Comparison of ENCODE assay signal across 8 cellular contexts in the genomic region with DNA sequence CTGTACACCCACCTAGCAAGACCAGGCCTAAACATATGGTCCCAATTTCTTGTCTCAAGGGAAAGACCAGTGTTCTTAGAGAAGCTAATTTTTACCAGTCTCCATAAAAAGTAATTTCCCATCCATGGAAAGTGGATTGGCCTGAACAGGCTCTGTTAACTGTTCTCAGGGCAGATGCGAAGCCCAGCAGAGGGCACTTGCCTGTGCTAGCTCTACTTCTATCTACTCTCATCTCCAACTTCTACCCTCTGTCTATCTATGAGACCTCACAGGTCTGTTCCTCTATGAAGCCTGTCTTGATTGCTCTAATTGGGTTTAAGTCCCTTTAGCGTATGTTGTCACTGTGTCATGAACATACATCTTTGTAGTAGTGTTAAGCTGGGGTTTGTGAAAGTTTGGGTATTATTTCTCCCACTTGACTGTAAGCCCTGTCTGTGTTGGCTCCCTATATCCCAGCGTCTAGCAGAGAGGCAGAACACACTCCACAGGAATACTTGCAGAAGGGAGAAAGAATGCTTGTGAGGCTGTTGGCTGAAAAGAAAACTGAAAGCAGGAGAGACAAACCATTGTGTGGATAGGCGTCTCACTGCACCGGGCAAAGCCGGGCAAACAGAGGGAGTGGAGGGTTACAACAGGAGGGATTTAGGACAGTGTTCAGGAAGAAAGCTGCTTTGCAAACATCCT.
DNase-seq lines count a peak whose midpoint lies in the region; ATAC-seq and TF ChIP-seq lines count a peak whose summit lies in the region.

No MANE protein-coding gene starts in this region.

- H3K79me2 ChIP-seq in hepatocyte: no peaks in the 10 kb centered on the region

- H3K36me3 Mint-ChIP-seq in activated T-helper 1 cell treated with anti-CD3 and anti-CD28 coated beads, Interleukin-12 subunit alpha, Interleukin-12 subunit beta, Interleukin-2, Interleukin-4 antibody, amounts not matched to agents 30 ng/mL and 10 ng/mL and 1 ng/mL, durations not matched to agents 14 hours and 24 hours and 36 hours (ENCODE audit: low read depth): no peaks in the 10 kb centered on the region

- DNase-seq in GM12865 (ENCODE audit: low read depth) (peak; percentile 11), hepatocyte (ENCODE audit: low spot score) (peak; percentile 58), spleen (no peak), NCI-H226 (no peak)
- no peak for DNase-seq in activated T-helper 1 cell treated with anti-CD3 and anti-CD28 coated beads, Interleukin-12 subunit alpha, Interleukin-12 subunit beta, Interleukin-2, Interleukin-4 antibody, amounts not matched to agents 30 ng/mL and 10 ng/mL and 1 ng/mL, durations not matched to agents 14 hours and 24 hours and 36 hours (ENCODE audit: low spot score)

- H3K4me3 ChIP-seq in GM12865 (ENCODE audit: low read depth, low read length): peak overlapping the region; percentile 17; the same call in 1 of the 2 replicates
- H3K4me3 ChIP-seq in hepatocyte: peak overlapping the region; percentile 10
- peak overlapping the region in 1 of 8 donors; percentile 29 for H3K4me3 ChIP-seq in spleen

- H3K27me3 Mint-ChIP-seq in activated T-helper 1 cell treated with anti-CD3 and anti-CD28 coated beads, Interleukin-12 subunit alpha, Interleukin-12 subunit beta, Interleukin-2, Interleukin-4 antibody, amounts not matched to agents 30 ng/mL and 10 ng/mL and 1 ng/mL, durations not matched to agents 14 hours and 24 hours and 36 hours (ENCODE audit: insufficient read depth): no peaks in the 10 kb centered on the region

- H3K27ac ChIP-seq in hepatocyte (peak overlapping the region; percentile 94), spleen (peak overlapping the region in 7 of 8 donors; percentile 21 to 79 (median 52))

- no peaks in the 10 kb centered on the region for H3K9me2 ChIP-seq in hepatocyte (replicated peaks; ENCODE audit: insufficient read depth)

- H3K27ac Mint-ChIP-seq in activated T-helper 1 cell treated with anti-CD3 and anti-CD28 coated beads, Interleukin-12 subunit alpha, Interleukin-12 subunit beta, Interleukin-2, Interleukin-4 antibody, amounts not matched to agents 30 ng/mL and 10 ng/mL and 1 ng/mL, durations not matched to agents 14 hours and 24 hours and 36 hours: no peak overlapping the region

- intact Hi-C loops in activated T-helper 1 cell treated with anti-CD3 and anti-CD28 coated beads, Interleukin-12 subunit alpha, Interleukin-12 subunit beta, Interleukin-2, Interleukin-4 antibody, amounts not matched to agents 30 ng/mL and 10 ng/mL and 1 ng/mL, durations not matched to agents 14 hours and 24 hours and 36 hours (cut with micrococcal nuclease): loop anchor here (10.0 kb wide), 1 partner anchor 317 kb away; no protein-coding TSS in a partner anchor
- intact Hi-C loops in spleen (cut with DNase I; ENCODE audit: low total_unique reads): no loop called here

- H3K4me1 Mint-ChIP-seq in activated T-helper 1 cell treated with anti-CD3 and anti-CD28 coated beads, Interleukin-12 subunit alpha, Interleukin-12 subunit beta, Interleukin-2, Interleukin-4 antibody, amounts not matched to agents 30 ng/mL and 10 ng/mL and 1 ng/mL, durations not matched to agents 14 hours and 24 hours and 36 hours (ENCODE audit: low read depth): peaks cover 36% of the 10 kb centered on the region

- ATAC-seq in GM19467 (IDR thresholded peaks at IDR 0.05; ENCODE audit: unreplicated experiment): no peak
- no peak for ATAC-seq in HG02678 (IDR thresholded peaks at IDR 0.05; ENCODE audit: unreplicated experiment)
- no peak for ATAC-seq in GM18907 (IDR thresholded peaks at IDR 0.05; ENCODE audit: unreplicated experiment)

- no peaks in the 10 kb centered on the region for H3K9me3 ChIP-seq in hepatocyte (ENCODE audit: low read depth)
- H3K9me3 ChIP-seq in spleen: no peaks in the 10 kb centered on the region

- H3K36me3 ChIP-seq in hepatocyte (replicated peaks; ENCODE audit: insufficient read depth, low read depth): no peaks in the 10 kb centered on the region
- H3K36me3 ChIP-seq in spleen: no peaks in the 10 kb centered on the region

- no peaks in the 10 kb centered on the region for H3K9me3 Mint-ChIP-seq in activated T-helper 1 cell treated with anti-CD3 and anti-CD28 coated beads, Interleukin-12 subunit alpha, Interleukin-12 subunit beta, Interleukin-2, Interleukin-4 antibody, amounts not matched to agents 30 ng/mL and 10 ng/mL and 1 ng/mL, durations not matched to agents 14 hours and 24 hours and 36 hours

- peak overlapping the region; percentile 7 for H2AFZ ChIP-seq in hepatocyte

- no peaks in the 10 kb centered on the region for H4K20me1 ChIP-seq in hepatocyte (ENCODE audit: insufficient read depth, poor library complexity, severe bottlenecking)

- H3K4me1 ChIP-seq in hepatocyte (ENCODE audit: insufficient read depth): peaks cover 42% of the 10 kb centered on the region
- peaks cover 5 to 37% (median 17%) of the 10 kb centered on the region in 6 donors for H3K4me1 ChIP-seq in spleen

- peak; percentile 6 for TF ChIP-seq CTCF in GM12865 (IDR thresholded peaks at IDR 0.05; ENCODE audit: insufficient read depth, low read depth, low read length, missing control alignments)
- peak; percentile 46 for TF ChIP-seq CTCF in hepatocyte (IDR thresholded peaks at IDR 0.05; ENCODE audit: poor library complexity)
- no peak for TF ChIP-seq CTCF in spleen (IDR thresholded peaks at IDR 0.05 in 8 of 11, conservative IDR thresholded peaks at IDR 0.05 in 3 of 11)

- no peak for TF ChIP-seq POLR2A in spleen (IDR thresholded peaks at IDR 0.05)

- 19% methylated on average over 6 of the region's 6 CpGs for WGBS in hepatocyte (ENCODE audit: low lambda C conversion rate, missing lambda C conversion rate)
- 42 to 55% (median 51%) methylated on average over 6 of the region's 6 CpGs for WGBS in spleen, 5 donors

- H3K27me3 ChIP-seq in hepatocyte: no peaks in the 10 kb centered on the region
- H3K27me3 ChIP-seq in spleen (replicated peaks in 1 of 7): no peaks in the 10 kb centered on the region

- peak overlapping the region; percentile 62 for H3K4me3 Mint-ChIP-seq in activated T-helper 1 cell treated with anti-CD3 and anti-CD28 coated beads, Interleukin-12 subunit alpha, Interleukin-12 subunit beta, Interleukin-2, Interleukin-4 antibody, amounts not matched to agents 30 ng/mL and 10 ng/mL and 1 ng/mL, durations not matched to agents 14 hours and 24 hours and 36 hours

- peak overlapping the region; percentile 80 for H3K4me2 ChIP-seq in hepatocyte

Comparison
In these comparisons a context has a peak if more than half of its experiments do, and no peak if none do; other contexts are left out.
1. DNase-seq: peak in GM12865 (single experiment) and hepatocyte (single experiment); none in activated T-helper 1 cell treated with anti-CD3 and anti-CD28 coated beads, Interleukin-12 subunit alpha, Interleukin-12 subunit beta, Interleukin-2, Interleukin-4 antibody, amounts not matched to agents 30 ng/mL and 10 ng/mL and 1 ng/mL, durations not matched to agents 14 hours and 24 hours and 36 hours (single experiment), spleen (single experiment) and NCI-H226 (single experiment).
2. CTCF ChIP-seq: peak in GM12865 (single experiment) and hepatocyte (single experiment); none in spleen (0 of 11).